17 cellular contexts compared by ENCODE assay signal in genomic region chr1:58063095-58063494, GRCh38.
DNase-seq lines count a peak whose midpoint lies in the region; ATAC-seq and TF ChIP-seq lines count a peak whose summit lies in the region.
"Had no signal": no experiment of that assay in that cellular context is flagged by ENCODE, and none has a peak within 500 bp of the region (broad histone marks: within the 10 kb centered on the region; RNA-seq: fewer than 3 reads in every experiment).

No MANE protein-coding gene starts in this region.

- peak overlapping the region; percentile 46 for H3K27ac Mint-ChIP-seq in MCF 10A (ENCODE audit: low read depth, unreplicated experiment)
- H3K27ac Mint-ChIP-seq in stimulated activated naive B cell treated with anti-CD40 and anti-IgM and Interleukin-4, amounts not matched to agents 10 μg/mL and 1 μg/mL and 100 μg/mL, for 72 hours: peak overlapping the region; percentile 82
- H3K27ac Mint-ChIP-seq in stimulated activated effector memory CD8-positive, alpha-beta T cell treated with anti-CD3 and anti-CD28 coated beads, Interleukin-12 subunit alpha, Interleukin-12 subunit beta, amount 100 ng/mL, for 72 hours: no peak overlapping the region
- H3K27ac Mint-ChIP-seq: CD4-positive, alpha-beta memory T cell had no signal

- ATAC-seq in RWPE2 (ENCODE audit: low read depth) (peak; percentile 42; the same call in 2 of the 3 replicates), GM19328 (IDR thresholded peaks at IDR 0.05; ENCODE audit: unreplicated experiment) (no peak)
- no peak for ATAC-seq in stimulated activated naive B cell treated with anti-CD40 and anti-IgM and Interleukin-4, amounts not matched to agents 10 μg/mL and 1 μg/mL and 100 μg/mL, for 72 hours (replicated peaks)
- ATAC-seq in stimulated activated effector memory CD8-positive, alpha-beta T cell treated with anti-CD3 and anti-CD28 coated beads, Interleukin-12 subunit alpha, Interleukin-12 subunit beta, amount 100 ng/mL, for 72 hours: no peak
- ATAC-seq: GM12878 had no signal

- POLR2A ChIA-PET in MCF 10A (lab: Yijun Ruan, JAX): no interaction called here

- H3K36me3 Mint-ChIP-seq in MCF 10A (ENCODE audit: insufficient read depth, unreplicated experiment): no peaks in the 10 kb centered on the region
- H3K36me3 Mint-ChIP-seq in stimulated activated naive B cell treated with anti-CD40 and anti-IgM and Interleukin-4, amounts not matched to agents 10 μg/mL and 1 μg/mL and 100 μg/mL, for 72 hours: no peaks in the 10 kb centered on the region
- H3K36me3 Mint-ChIP-seq in stimulated activated effector memory CD8-positive, alpha-beta T cell treated with anti-CD3 and anti-CD28 coated beads, Interleukin-12 subunit alpha, Interleukin-12 subunit beta, amount 100 ng/mL, for 72 hours: no peaks in the 10 kb centered on the region
- H3K36me3 Mint-ChIP-seq: CD14-positive monocyte; CD4-positive, alpha-beta memory T cell had no signal

- TF ChIP-seq POLR2A in breast epithelium (IDR thresholded peaks at IDR 0.05): no peak

- DNase-seq in MCF 10A (ENCODE audit: unreplicated experiment) (peak; percentile 66), breast epithelium (ENCODE audit: low spot score in 2 of 2) (no peak), RWPE2 (ENCODE audit: low spot score) (no peak), epithelial cell of esophagus (ENCODE audit: low read depth) (peak; percentile 71), NCI-H1436 (lab: John Stamatoyannopoulos, UW) (no peak)
- DNase-seq in stimulated activated naive B cell treated with anti-CD40 and anti-IgM and Interleukin-4, amounts not matched to agents 10 μg/mL and 1 μg/mL and 100 μg/mL, for 72 hours: no peak
- DNase-seq in stimulated activated effector memory CD8-positive, alpha-beta T cell treated with anti-CD3 and anti-CD28 coated beads, Interleukin-12 subunit alpha, Interleukin-12 subunit beta, amount 100 ng/mL, for 72 hours (ENCODE audit: low spot score in 2 of 2): no peak
- DNase-seq: 8988T; CD4-positive, alpha-beta memory T cell; DMS153; DMS79 had no signal

- no peak overlapping the region for H3K4me3 ChIP-seq in breast epithelium
- no peak overlapping the region for H3K4me3 ChIP-seq in RWPE2 (ENCODE audit: severe bottlenecking)
- no peak overlapping the region for H3K4me3 ChIP-seq in epithelial cell of esophagus (ENCODE audit: low read length)
- H3K4me3 ChIP-seq: BLaER1, GM12878, GM23248, HAP-1 had no signal

- H3K4me1 Mint-ChIP-seq in MCF 10A (ENCODE audit: insufficient read depth, unreplicated experiment): peaks cover 16% of the 10 kb centered on the region
- H3K4me1 Mint-ChIP-seq in stimulated activated naive B cell treated with anti-CD40 and anti-IgM and Interleukin-4, amounts not matched to agents 10 μg/mL and 1 μg/mL and 100 μg/mL, for 72 hours: no peaks in the 10 kb centered on the region
- H3K4me1 Mint-ChIP-seq in stimulated activated effector memory CD8-positive, alpha-beta T cell treated with anti-CD3 and anti-CD28 coated beads, Interleukin-12 subunit alpha, Interleukin-12 subunit beta, amount 100 ng/mL, for 72 hours: no peaks in the 10 kb centered on the region
- H3K4me1 Mint-ChIP-seq: CD14-positive monocyte; CD4-positive, alpha-beta memory T cell had no signal

- intact Hi-C loops in MCF 10A (cut with micrococcal nuclease): no loop called here
- intact Hi-C loops in breast epithelium (cut with DNase I; ENCODE audit: low total_unique reads): no loop called here

- BruUV-seq in MCF 10A (replicated peaks; lab: Mats Ljungman, UMichigan): no TSS peak

- H3K4me3 Mint-ChIP-seq in MCF 10A (ENCODE audit: unreplicated experiment): no peak overlapping the region
- H3K4me3 Mint-ChIP-seq in stimulated activated naive B cell treated with anti-CD40 and anti-IgM and Interleukin-4, amounts not matched to agents 10 μg/mL and 1 μg/mL and 100 μg/mL, for 72 hours: no peak overlapping the region
- no peak overlapping the region for H3K4me3 Mint-ChIP-seq in stimulated activated effector memory CD8-positive, alpha-beta T cell treated with anti-CD3 and anti-CD28 coated beads, Interleukin-12 subunit alpha, Interleukin-12 subunit beta, amount 100 ng/mL, for 72 hours
- H3K4me3 Mint-ChIP-seq: CD14-positive monocyte; CD4-positive, alpha-beta memory T cell had no signal

- no peaks in the 10 kb centered on the region for H3K4me1 ChIP-seq in breast epithelium
- H3K4me1 ChIP-seq in RWPE2 (ENCODE audit: insufficient read depth, poor library complexity, severe bottlenecking): no peaks in the 10 kb centered on the region
- H3K4me1 ChIP-seq: BLaER1, HAP-1 had no signal

- H3K9me3 ChIP-seq in breast epithelium (no peaks in the 10 kb centered on the region), RWPE2 (ENCODE audit: severe bottlenecking) (no peaks in the 10 kb centered on the region)
- H3K9me3 ChIP-seq: BLaER1, HAP-1 had no signal

- CTCF ChIA-PET in MCF 10A (lab: Yijun Ruan, JAX): interaction anchor here (0.6 to 2.1 kb wide), 3 partner anchors 15 to 126 kb away, joined by 3 to 6 read pairs (median 3); no protein-coding TSS in a partner anchor

- H3K27ac ChIP-seq in breast epithelium: no peak overlapping the region
- no peak overlapping the region for H3K27ac ChIP-seq in RWPE2 (ENCODE audit: poor library complexity, severe bottlenecking)
- H3K27ac ChIP-seq: BLaER1, GM23248 had no signal

- H3K27me3 Mint-ChIP-seq in MCF 10A (ENCODE audit: insufficient read depth, unreplicated experiment): no peaks in the 10 kb centered on the region
- peaks cover 0 to 3% of the 10 kb centered on the region in 2 donors for H3K27me3 Mint-ChIP-seq in stimulated activated naive B cell treated with anti-CD40 and anti-IgM and Interleukin-4, amounts not matched to agents 10 μg/mL and 1 μg/mL and 100 μg/mL, for 72 hours

- H3K9me3 Mint-ChIP-seq in MCF 10A (ENCODE audit: unreplicated experiment): no peaks in the 10 kb centered on the region
- no peaks in the 10 kb centered on the region for H3K9me3 Mint-ChIP-seq in stimulated activated naive B cell treated with anti-CD40 and anti-IgM and Interleukin-4, amounts not matched to agents 10 μg/mL and 1 μg/mL and 100 μg/mL, for 72 hours
- no peaks in the 10 kb centered on the region for H3K9me3 Mint-ChIP-seq in stimulated activated effector memory CD8-positive, alpha-beta T cell treated with anti-CD3 and anti-CD28 coated beads, Interleukin-12 subunit alpha, Interleukin-12 subunit beta, amount 100 ng/mL, for 72 hours
- H3K9me3 Mint-ChIP-seq: CD4-positive, alpha-beta memory T cell had no signal

- H3K27me3 ChIP-seq in breast epithelium (no peaks in the 10 kb centered on the region), RWPE2 (ENCODE audit: insufficient read depth, poor library complexity, severe bottlenecking) (no peaks in the 10 kb centered on the region)
- H3K27me3 ChIP-seq: BLaER1 had no signal

- H3K36me3 ChIP-seq in breast epithelium (no peaks in the 10 kb centered on the region), RWPE2 (ENCODE audit: low read depth) (no peaks in the 10 kb centered on the region)
- H3K36me3 ChIP-seq: BLaER1, HAP-1 had no signal

- TF ChIP-seq CTCF in MCF 10A (IDR thresholded peaks at IDR 0.05; ENCODE audit: unreplicated experiment) (no peak), breast epithelium (IDR thresholded peaks at IDR 0.05) (no peak), RWPE2 (IDR thresholded peaks at IDR 0.05; ENCODE audit: poor library complexity, severe bottlenecking) (no peak), epithelial cell of esophagus (IDR thresholded peaks at IDR 0.05; ENCODE audit: insufficient read depth, low read depth, low read length, missing control alignments) (no peak)

Comparison
In these comparisons a context has a peak if more than half of its experiments do, and no peak if none do; other contexts are left out.
1. DNase-seq: peak in MCF 10A (single experiment) and epithelial cell of esophagus (single experiment); none in breast epithelium (0 of 2), RWPE2 (single experiment), stimulated activated naive B cell treated with anti-CD40 and anti-IgM and Interleukin-4, amounts not matched to agents 10 μg/mL and 1 μg/mL and 100 μg/mL, for 72 hours (single experiment), NCI-H1436 (single experiment) and stimulated activated effector memory CD8-positive, alpha-beta T cell treated with anti-CD3 and anti-CD28 coated beads, Interleukin-12 subunit alpha, Interleukin-12 subunit beta, amount 100 ng/mL, for 72 hours (0 of 2).